In genomic region chr18:48833701-48834394, GRCh38 we compare ENCODE assay signal across 8 cellular contexts.
DNase-seq lines count a peak whose midpoint lies in the region; ATAC-seq and TF ChIP-seq lines count a peak whose summit lies in the region.

No MANE protein-coding gene starts in this region.

- H3K4me3 ChIP-seq in esophagus muscularis mucosa: peak overlapping the region in 1 of 4 donors; percentile 12

- H3K27ac ChIP-seq in esophagus muscularis mucosa (replicated peaks in 1 of 4): no peak overlapping the region

- peak overlapping the region; percentile 81 for H3K4me3 Mint-ChIP-seq in activated naive CD8-positive, alpha-beta T cell treated with anti-CD3 and anti-CD28 coated beads, Interleukin-2, amount 50 U/mL, for 24 hours
- H3K4me3 Mint-ChIP-seq in naive B cell: peak overlapping the region; percentile 0 to 93 (median 77)

- peaks cover 2% of the 10 kb centered on the region for H3K36me3 Mint-ChIP-seq in activated naive CD8-positive, alpha-beta T cell treated with anti-CD3 and anti-CD28 coated beads, Interleukin-2, amount 50 U/mL, for 24 hours (ENCODE audit: low read depth)
- no peaks in the 10 kb centered on the region for H3K36me3 Mint-ChIP-seq in naive B cell

- ATAC-seq in GM18909 (IDR thresholded peaks at IDR 0.05; ENCODE audit: poor library complexity, unreplicated experiment) (peak; percentile 82), HG02973 (IDR thresholded peaks at IDR 0.05; ENCODE audit: unreplicated experiment) (peak; percentile 55), naive B cell (ENCODE audit: low read depth in 2 of 2) (peak; percentile 90 to 93)
- ATAC-seq in activated naive CD8-positive, alpha-beta T cell treated with anti-CD3 and anti-CD28 coated beads, Interleukin-2, amount 50 U/mL, for 24 hours: peak; percentile 75

- peak; percentile 78 for DNase-seq in activated naive CD8-positive, alpha-beta T cell treated with anti-CD3 and anti-CD28 coated beads, Interleukin-2, amount 50 U/mL, for 24 hours
- DNase-seq in naive B cell: peak; percentile 43
- no peak for DNase-seq in erythroblast (lab: John Stamatoyannopoulos, UW)
- no peak for DNase-seq in esophagus muscularis mucosa (ENCODE audit: extremely low spot score)
- no peak for DNase-seq in kidney glomerular epithelial cell (lab: John Stamatoyannopoulos, UW)

- TF ChIP-seq CTCF in esophagus muscularis mucosa (IDR thresholded peaks at IDR 0.05): no peak

- peak overlapping the region; percentile 99 for H3K27ac Mint-ChIP-seq in activated naive CD8-positive, alpha-beta T cell treated with anti-CD3 and anti-CD28 coated beads, Interleukin-2, amount 50 U/mL, for 24 hours
- H3K27ac Mint-ChIP-seq in naive B cell: peak overlapping the region in 3 of 6 donors; percentile 24 to 86 (median 60)

- TF ChIP-seq POLR2A in Raji (IDR thresholded peaks at IDR 0.05; ENCODE audit: insufficient read depth, low read depth, low read length) (peak; percentile 49), erythroblast (IDR thresholded peaks at IDR 0.05; ENCODE audit: low read length) (no peak), esophagus muscularis mucosa (IDR thresholded peaks at IDR 0.05; ENCODE audit: low read depth) (no peak)

- no peaks in the 10 kb centered on the region for H3K9me3 Mint-ChIP-seq in activated naive CD8-positive, alpha-beta T cell treated with anti-CD3 and anti-CD28 coated beads, Interleukin-2, amount 50 U/mL, for 24 hours
- no peaks in the 10 kb centered on the region for H3K9me3 Mint-ChIP-seq in naive B cell

- no peak for TF ChIP-seq EP300 in esophagus muscularis mucosa (IDR thresholded peaks at IDR 0.05)

- H3K9me3 ChIP-seq in esophagus muscularis mucosa: no peaks in the 10 kb centered on the region

- peaks cover 40 to 47% (median 42%) of the 10 kb centered on the region in 4 donors for H3K4me1 ChIP-seq in esophagus muscularis mucosa

- H3K27me3 ChIP-seq in esophagus muscularis mucosa: no peaks in the 10 kb centered on the region

- peaks cover 89% of the 10 kb centered on the region for H3K4me1 Mint-ChIP-seq in activated naive CD8-positive, alpha-beta T cell treated with anti-CD3 and anti-CD28 coated beads, Interleukin-2, amount 50 U/mL, for 24 hours
- peaks cover 26 to 50% (median 46%) of the 10 kb centered on the region in 3 donors for H3K4me1 Mint-ChIP-seq in naive B cell

- WGBS in esophagus muscularis mucosa: 71% methylated on average over 11 of the region's 13 CpGs

- no peaks in the 10 kb centered on the region for H3K27me3 Mint-ChIP-seq in activated naive CD8-positive, alpha-beta T cell treated with anti-CD3 and anti-CD28 coated beads, Interleukin-2, amount 50 U/mL, for 24 hours
- peaks cover 4 to 40% (median 7%) of the 10 kb centered on the region in 3 donors for H3K27me3 Mint-ChIP-seq in naive B cell

- intact Hi-C loops in esophagus muscularis mucosa (cut with DNase I): no loop called here

- peaks cover 0 to 22% (median 9%) of the 10 kb centered on the region in 4 donors for H3K36me3 ChIP-seq in esophagus muscularis mucosa

Comparison
In these comparisons a context has a peak if more than half of its experiments do, and no peak if none do; other contexts are left out.
1. DNase-seq: peak in activated naive CD8-positive, alpha-beta T cell treated with anti-CD3 and anti-CD28 coated beads, Interleukin-2, amount 50 U/mL, for 24 hours (single experiment) and naive B cell (single experiment); none in erythroblast (0 of 2), esophagus muscularis mucosa (single experiment) and kidney glomerular epithelial cell (single experiment).
2. Peak in every context shown above with its lines, with median percentiles within 50 percentile points of each other: ATAC-seq.